Comparison of ENCODE assay signal across 8 cellular contexts in genomic region chr11:100687630-100688395, GRCh38. TPM values are rescaled to one million over a fixed set of nuclear protein-coding genes. Genes with fewer than 3 reads are reported as not detected.
DNase-seq lines count a peak whose midpoint lies in the region; ATAC-seq and TF ChIP-seq lines count a peak whose summit lies in the region.

No MANE protein-coding gene starts in this region.

- peaks cover 23% of the 10 kb centered on the region for H3K27me3 ChIP-seq in neural cell (ENCODE audit: insufficient read depth, low read depth, low read length)

- no peaks in the 10 kb centered on the region for H3K9me2 ChIP-seq in neural cell (ENCODE audit: insufficient read depth, low read length)

- TF ChIP-seq EP300 in neural cell (conservative IDR thresholded peaks at IDR 0.05; ENCODE audit: poor library complexity, severe bottlenecking) = no peak

- H3K27ac ChIP-seq in neural cell (ENCODE audit: low read length) = no peak overlapping the region

- H3K4me3 ChIP-seq in neural cell (ENCODE audit: low read length) = peak overlapping the region; percentile 73

- TF ChIP-seq CTCF in GM13977 (IDR thresholded peaks at IDR 0.05; ENCODE audit: extremely low read depth, insufficient read depth, missing control alignments) (peak; percentile 52), neural cell (IDR thresholded peaks at IDR 0.05; ENCODE audit: poor library complexity, severe bottlenecking) (peak; percentile 75)

- no peaks in the 10 kb centered on the region for H3F3A ChIP-seq in neural cell (ENCODE audit: insufficient read depth, low read length, poor library complexity, severe bottlenecking)

- no peaks in the 10 kb centered on the region for H3K79me2 ChIP-seq in neural cell (replicated peaks; ENCODE audit: insufficient read depth, low read length)

- in situ Hi-C loops in GM13977 (cut with MboI; ENCODE audit: low pct_unique_long_range_greater_than_20kb, low sequenced_read_pairs, unreplicated experiment) = no loop called here

- H4K20me1 ChIP-seq in neural cell (ENCODE audit: insufficient read depth) = no peaks in the 10 kb centered on the region

- peak; percentile 72 for DNase-seq in AG08395 (ENCODE audit: low spot score)
- peak; percentile 78 for DNase-seq in GM13977 (ENCODE audit: low spot score)
- DNase-seq in NCI-H1092 treated with DMSO at 0.1 percent for 48 hours (lab: John Stamatoyannopoulos, UW) = peak; percentile 58
- DNase-seq in activated CD8-positive, alpha-beta memory T cell treated with anti-CD3 and anti-CD28 coated beads, Interleukin-2, amount 50 U/mL, for 48 hours = peak; percentile 56
- DNase-seq in foreskin melanocyte = peak; percentile 74
- no peak for DNase-seq in GDM1 (lab: John Stamatoyannopoulos, UW)

- peak; percentile 7 for TF ChIP-seq RAD21 in neural cell (conservative IDR thresholded peaks at IDR 0.05)

- no peak overlapping the region for H3K9ac ChIP-seq in neural cell (ENCODE audit: low read length)

- H3K36me3 ChIP-seq in neural cell (ENCODE audit: insufficient read depth, low read length) = no peaks in the 10 kb centered on the region

- peak; percentile 50 for ATAC-seq in HG02840 (IDR thresholded peaks at IDR 0.05; ENCODE audit: low FRiP score, unreplicated experiment)

- peak overlapping the region; percentile 76 for H3K4me2 ChIP-seq in neural cell (ENCODE audit: low read length)

- H2AFZ ChIP-seq in neural cell (ENCODE audit: low read depth, low read length) = no peak overlapping the region

- no peaks in the 10 kb centered on the region for H3K9me3 ChIP-seq in neural cell (ENCODE audit: low read length)

TF ChIP-seq in neural cell, 6 proteins besides CTCF, POLR2A, EP300 and RAD21:
- TF ChIP-seq MXI1 (conservative IDR thresholded peaks at IDR 0.05; ENCODE audit: poor library complexity, severe bottlenecking) (no peak), SMC3 (conservative IDR thresholded peaks at IDR 0.05; ENCODE audit: poor library complexity) (no peak), POLR2AphosphoS5 (IDR thresholded peaks at IDR 0.05) (no peak), TAF1 (IDR thresholded peaks at IDR 0.05; ENCODE audit: low read depth) (no peak), EZH2 (IDR thresholded peaks at IDR 0.05; ENCODE audit: borderline replicate concordance, insufficient read depth, low read length, poor library complexity, severe bottlenecking) (no peak)
- TF ChIP-seq, protein P1, sequence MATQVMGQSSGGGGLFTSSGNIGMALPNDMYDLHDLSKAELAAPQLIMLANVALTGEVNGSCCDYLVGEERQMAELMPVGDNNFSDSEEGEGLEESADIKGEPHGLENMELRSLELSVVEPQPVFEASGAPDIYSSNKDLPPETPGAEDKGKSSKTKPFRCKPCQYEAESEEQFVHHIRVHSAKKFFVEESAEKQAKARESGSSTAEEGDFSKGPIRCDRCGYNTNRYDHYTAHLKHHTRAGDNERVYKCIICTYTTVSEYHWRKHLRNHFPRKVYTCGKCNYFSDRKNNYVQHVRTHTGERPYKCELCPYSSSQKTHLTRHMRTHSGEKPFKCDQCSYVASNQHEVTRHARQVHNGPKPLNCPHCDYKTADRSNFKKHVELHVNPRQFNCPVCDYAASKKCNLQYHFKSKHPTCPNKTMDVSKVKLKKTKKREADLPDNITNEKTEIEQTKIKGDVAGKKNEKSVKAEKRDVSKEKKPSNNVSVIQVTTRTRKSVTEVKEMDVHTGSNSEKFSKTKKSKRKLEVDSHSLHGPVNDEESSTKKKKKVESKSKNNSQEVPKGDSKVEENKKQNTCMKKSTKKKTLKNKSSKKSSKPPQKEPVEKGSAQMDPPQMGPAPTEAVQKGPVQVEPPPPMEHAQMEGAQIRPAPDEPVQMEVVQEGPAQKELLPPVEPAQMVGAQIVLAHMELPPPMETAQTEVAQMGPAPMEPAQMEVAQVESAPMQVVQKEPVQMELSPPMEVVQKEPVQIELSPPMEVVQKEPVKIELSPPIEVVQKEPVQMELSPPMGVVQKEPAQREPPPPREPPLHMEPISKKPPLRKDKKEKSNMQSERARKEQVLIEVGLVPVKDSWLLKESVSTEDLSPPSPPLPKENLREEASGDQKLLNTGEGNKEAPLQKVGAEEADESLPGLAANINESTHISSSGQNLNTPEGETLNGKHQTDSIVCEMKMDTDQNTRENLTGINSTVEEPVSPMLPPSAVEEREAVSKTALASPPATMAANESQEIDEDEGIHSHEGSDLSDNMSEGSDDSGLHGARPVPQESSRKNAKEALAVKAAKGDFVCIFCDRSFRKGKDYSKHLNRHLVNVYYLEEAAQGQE (IDR thresholded peaks at IDR 0.05; ENCODE audit: borderline replicate concordance) = no peak

RNA-seq across cellular contexts. Expression of gene ARHGAP42, which starts 0.7 kb away (rescaled TPM):
- polyA plus RNA-seq in neural cell = 0.20 and 0.64 TPM in 2 replicates
- polyA minus RNA-seq in neural cell = 0.24 and 1.0 TPM in 2 replicates
